In the genomic region with DNA sequence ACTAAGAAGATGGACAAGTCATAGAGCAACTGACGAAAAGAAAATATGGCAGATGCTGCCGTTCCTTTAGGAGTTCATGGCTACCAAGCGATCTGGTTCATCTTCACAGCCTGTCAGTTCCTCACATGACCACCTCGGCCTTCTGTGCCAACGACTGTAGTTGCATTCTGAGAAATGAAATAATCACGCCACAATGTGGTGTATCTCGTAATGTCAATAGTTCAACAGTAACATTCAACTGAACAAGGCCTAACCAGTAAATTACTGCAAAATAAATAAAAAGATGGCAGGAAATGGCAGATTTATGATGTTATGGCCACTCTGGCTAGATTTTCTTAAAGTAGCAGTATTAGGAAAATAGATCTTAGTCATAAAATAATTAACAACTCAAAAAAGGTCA, we compare ENCODE assay signal across 1 cellular context.
A peak's percentile ranks its signal among the peaks of the same experiment; 100 is the strongest.
TF ChIP-seq lines count a peak whose summit lies in the region.

No MANE protein-coding gene starts in this region.

TF ChIP-seq in HEK293, 187 proteins besides CTCF, POLR2A, EP300 and RAD21 (continued from another document):
- TF ChIP-seq, protein P1, sequence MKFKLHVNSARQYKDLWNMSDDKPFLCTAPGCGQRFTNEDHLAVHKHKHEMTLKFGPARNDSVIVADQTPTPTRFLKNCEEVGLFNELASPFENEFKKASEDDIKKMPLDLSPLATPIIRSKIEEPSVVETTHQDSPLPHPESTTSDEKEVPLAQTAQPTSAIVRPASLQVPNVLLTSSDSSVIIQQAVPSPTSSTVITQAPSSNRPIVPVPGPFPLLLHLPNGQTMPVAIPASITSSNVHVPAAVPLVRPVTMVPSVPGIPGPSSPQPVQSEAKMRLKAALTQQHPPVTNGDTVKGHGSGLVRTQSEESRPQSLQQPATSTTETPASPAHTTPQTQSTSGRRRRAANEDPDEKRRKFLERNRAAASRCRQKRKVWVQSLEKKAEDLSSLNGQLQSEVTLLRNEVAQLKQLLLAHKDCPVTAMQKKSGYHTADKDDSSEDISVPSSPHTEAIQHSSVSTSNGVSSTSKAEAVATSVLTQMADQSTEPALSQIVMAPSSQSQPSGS (tag by site-specific recombination; IDR thresholded peaks at IDR 0.05; ENCODE audit: low read depth), result no peak
- TF ChIP-seq OSR2 (tag by site-specific recombination; IDR thresholded peaks at IDR 0.05), result peak; percentile 77
- TF ChIP-seq ZNF473 (tag by site-specific recombination; IDR thresholded peaks at IDR 0.05), result no peak
- no peak for TF ChIP-seq ZNF404 (tag by site-specific recombination; IDR thresholded peaks at IDR 0.05)
- TF ChIP-seq ZNF140 (tag by site-specific recombination; IDR thresholded peaks at IDR 0.05), result no peak
- no peak for TF ChIP-seq MEIS1 (CRISPR knock-in tag; IDR thresholded peaks at IDR 0.05; ENCODE audit: borderline replicate concordance)
- no peak for TF ChIP-seq ZNF266 (tag by site-specific recombination; IDR thresholded peaks at IDR 0.05; ENCODE audit: low read depth)
- TF ChIP-seq ZNF837 (tag by site-specific recombination; IDR thresholded peaks at IDR 0.05), result no peak
- TF ChIP-seq, protein P2, sequence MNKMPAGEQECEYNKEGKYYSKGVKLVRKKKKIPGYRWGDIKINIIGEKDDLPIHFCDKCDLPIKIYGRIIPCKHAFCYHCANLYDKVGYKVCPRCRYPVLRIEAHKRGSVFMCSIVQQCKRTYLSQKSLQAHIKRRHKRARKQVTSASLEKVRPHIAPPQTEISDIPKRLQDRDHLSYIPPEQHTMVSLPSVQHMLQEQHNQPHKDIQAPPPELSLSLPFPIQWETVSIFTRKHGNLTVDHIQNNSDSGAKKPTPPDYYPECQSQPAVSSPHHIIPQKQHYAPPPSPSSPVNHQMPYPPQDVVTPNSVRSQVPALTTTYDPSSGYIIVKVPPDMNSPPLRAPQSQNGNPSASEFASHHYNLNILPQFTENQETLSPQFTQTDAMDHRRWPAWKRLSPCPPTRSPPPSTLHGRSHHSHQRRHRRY (tag by site-specific recombination; IDR thresholded peaks at IDR 0.05), result no peak
- TF ChIP-seq ZNF16 (tag by site-specific recombination; IDR thresholded peaks at IDR 0.05; ENCODE audit: low read depth), result no peak
- no peak for TF ChIP-seq ZNF211 (tag by site-specific recombination; IDR thresholded peaks at IDR 0.05; ENCODE audit: low read depth)
- TF ChIP-seq, protein P3, sequence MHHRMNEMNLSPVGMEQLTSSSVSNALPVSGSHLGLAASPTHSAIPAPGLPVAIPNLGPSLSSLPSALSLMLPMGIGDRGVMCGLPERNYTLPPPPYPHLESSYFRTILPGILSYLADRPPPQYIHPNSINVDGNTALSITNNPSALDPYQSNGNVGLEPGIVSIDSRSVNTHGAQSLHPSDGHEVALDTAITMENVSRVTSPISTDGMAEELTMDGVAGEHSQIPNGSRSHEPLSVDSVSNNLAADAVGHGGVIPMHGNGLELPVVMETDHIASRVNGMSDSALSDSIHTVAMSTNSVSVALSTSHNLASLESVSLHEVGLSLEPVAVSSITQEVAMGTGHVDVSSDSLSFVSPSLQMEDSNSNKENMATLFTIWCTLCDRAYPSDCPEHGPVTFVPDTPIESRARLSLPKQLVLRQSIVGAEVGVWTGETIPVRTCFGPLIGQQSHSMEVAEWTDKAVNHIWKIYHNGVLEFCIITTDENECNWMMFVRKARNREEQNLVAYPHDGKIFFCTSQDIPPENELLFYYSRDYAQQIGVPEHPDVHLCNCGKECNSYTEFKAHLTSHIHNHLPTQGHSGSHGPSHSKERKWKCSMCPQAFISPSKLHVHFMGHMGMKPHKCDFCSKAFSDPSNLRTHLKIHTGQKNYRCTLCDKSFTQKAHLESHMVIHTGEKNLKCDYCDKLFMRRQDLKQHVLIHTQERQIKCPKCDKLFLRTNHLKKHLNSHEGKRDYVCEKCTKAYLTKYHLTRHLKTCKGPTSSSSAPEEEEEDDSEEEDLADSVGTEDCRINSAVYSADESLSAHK (tag by site-specific recombination; IDR thresholded peaks at IDR 0.05), result no peak
- no peak for TF ChIP-seq ZNF510 (tag by site-specific recombination; IDR thresholded peaks at IDR 0.05; ENCODE audit: insufficient replicate concordance)
- TF ChIP-seq ZFP69B (tag by site-specific recombination; IDR thresholded peaks at IDR 0.05), result no peak
- peak; percentile 98 for TF ChIP-seq ZBTB17 (tag by site-specific recombination; IDR thresholded peaks at IDR 0.05)
- no peak for TF ChIP-seq MYNN (tag by site-specific recombination; IDR thresholded peaks at IDR 0.05; ENCODE audit: borderline replicate concordance)
- no peak for TF ChIP-seq ZNF621 (tag by site-specific recombination; IDR thresholded peaks at IDR 0.05)
- 0 out of 2 replicates have a peak, but pooled peaks have one; percentile 11 for TF ChIP-seq ZNF654 (tag by site-specific recombination; IDR thresholded peaks at IDR 0.05; ENCODE audit: low read depth)
- TF ChIP-seq ZSCAN30 (tag by site-specific recombination; IDR thresholded peaks at IDR 0.05), result 0 out of 2 replicates have a peak, but pooled peaks have one; percentile 34
- peak; percentile 70 for TF ChIP-seq ZNF843 (tag by site-specific recombination; IDR thresholded peaks at IDR 0.05)
- TF ChIP-seq ZFP37 (tag by site-specific recombination; IDR thresholded peaks at IDR 0.05), result no peak
- TF ChIP-seq ZNF785 (tag by site-specific recombination; IDR thresholded peaks at IDR 0.05), result no peak
- TF ChIP-seq OVOL3 (tag by site-specific recombination; IDR thresholded peaks at IDR 0.05), result no peak
- no peak for TF ChIP-seq ZNF660 (tag by site-specific recombination; IDR thresholded peaks at IDR 0.05)
- TF ChIP-seq ZNF341 (tag by site-specific recombination; IDR thresholded peaks at IDR 0.05; ENCODE audit: low read depth), result no peak
- TF ChIP-seq ZNF394 (tag by site-specific recombination; IDR thresholded peaks at IDR 0.05; ENCODE audit: borderline replicate concordance), result no peak
- TF ChIP-seq ZNF366 (tag by site-specific recombination; conservative IDR thresholded peaks at IDR 0.05), result peak; percentile 68
- TF ChIP-seq ZNF571 (tag by site-specific recombination; IDR thresholded peaks at IDR 0.05), result no peak
- TF ChIP-seq, protein P4, sequence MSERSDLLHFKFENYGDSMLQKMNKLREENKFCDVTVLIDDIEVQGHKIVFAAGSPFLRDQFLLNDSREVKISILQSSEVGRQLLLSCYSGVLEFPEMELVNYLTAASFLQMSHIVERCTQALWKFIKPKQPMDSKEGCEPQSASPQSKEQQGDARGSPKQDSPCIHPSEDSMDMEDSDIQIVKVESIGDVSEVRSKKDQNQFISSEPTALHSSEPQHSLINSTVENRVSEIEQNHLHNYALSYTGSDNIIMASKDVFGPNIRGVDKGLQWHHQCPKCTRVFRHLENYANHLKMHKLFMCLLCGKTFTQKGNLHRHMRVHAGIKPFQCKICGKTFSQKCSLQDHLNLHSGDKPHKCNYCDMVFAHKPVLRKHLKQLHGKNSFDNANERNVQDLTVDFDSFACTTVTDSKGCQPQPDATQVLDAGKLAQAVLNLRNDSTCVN (tag by site-specific recombination; optimal IDR thresholded peaks at IDR 0.05), result no peak
- no peak for TF ChIP-seq KLF8 (tag by site-specific recombination; IDR thresholded peaks at IDR 0.05)
- no peak for TF ChIP-seq RBAK (tag by site-specific recombination; IDR thresholded peaks at IDR 0.05)
- TF ChIP-seq, protein P5, sequence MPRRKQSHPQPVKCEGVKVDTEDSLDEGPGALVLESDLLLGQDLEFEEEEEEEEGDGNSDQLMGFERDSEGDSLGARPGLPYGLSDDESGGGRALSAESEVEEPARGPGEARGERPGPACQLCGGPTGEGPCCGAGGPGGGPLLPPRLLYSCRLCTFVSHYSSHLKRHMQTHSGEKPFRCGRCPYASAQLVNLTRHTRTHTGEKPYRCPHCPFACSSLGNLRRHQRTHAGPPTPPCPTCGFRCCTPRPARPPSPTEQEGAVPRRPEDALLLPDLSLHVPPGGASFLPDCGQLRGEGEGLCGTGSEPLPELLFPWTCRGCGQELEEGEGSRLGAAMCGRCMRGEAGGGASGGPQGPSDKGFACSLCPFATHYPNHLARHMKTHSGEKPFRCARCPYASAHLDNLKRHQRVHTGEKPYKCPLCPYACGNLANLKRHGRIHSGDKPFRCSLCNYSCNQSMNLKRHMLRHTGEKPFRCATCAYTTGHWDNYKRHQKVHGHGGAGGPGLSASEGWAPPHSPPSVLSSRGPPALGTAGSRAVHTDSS (tag by site-specific recombination; IDR thresholded peaks at IDR 0.05), result no peak
- TF ChIP-seq, protein P6, sequence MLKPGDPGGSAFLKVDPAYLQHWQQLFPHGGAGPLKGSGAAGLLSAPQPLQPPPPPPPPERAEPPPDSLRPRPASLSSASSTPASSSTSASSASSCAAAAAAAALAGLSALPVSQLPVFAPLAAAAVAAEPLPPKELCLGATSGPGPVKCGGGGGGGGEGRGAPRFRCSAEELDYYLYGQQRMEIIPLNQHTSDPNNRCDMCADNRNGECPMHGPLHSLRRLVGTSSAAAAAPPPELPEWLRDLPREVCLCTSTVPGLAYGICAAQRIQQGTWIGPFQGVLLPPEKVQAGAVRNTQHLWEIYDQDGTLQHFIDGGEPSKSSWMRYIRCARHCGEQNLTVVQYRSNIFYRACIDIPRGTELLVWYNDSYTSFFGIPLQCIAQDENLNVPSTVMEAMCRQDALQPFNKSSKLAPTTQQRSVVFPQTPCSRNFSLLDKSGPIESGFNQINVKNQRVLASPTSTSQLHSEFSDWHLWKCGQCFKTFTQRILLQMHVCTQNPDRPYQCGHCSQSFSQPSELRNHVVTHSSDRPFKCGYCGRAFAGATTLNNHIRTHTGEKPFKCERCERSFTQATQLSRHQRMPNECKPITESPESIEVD (tag by site-specific recombination; IDR thresholded peaks at IDR 0.05), result peak; percentile 94
- TF ChIP-seq BCL11A (tag by site-specific recombination; IDR thresholded peaks at IDR 0.05; ENCODE audit: low read depth), result no peak
- no peak for TF ChIP-seq ZNF791 (tag by site-specific recombination; IDR thresholded peaks at IDR 0.05)
- TF ChIP-seq ZNF747 (tag by site-specific recombination; IDR thresholded peaks at IDR 0.05), result no peak
- TF ChIP-seq SP2 (tag by site-specific recombination; IDR thresholded peaks at IDR 0.05), result no peak
- no peak for TF ChIP-seq ZNF549 (tag by site-specific recombination; IDR thresholded peaks at IDR 0.05)
- no peak for TF ChIP-seq ZNF596 (tag by site-specific recombination; IDR thresholded peaks at IDR 0.05)
- TF ChIP-seq ZNF2 (tag by site-specific recombination; IDR thresholded peaks at IDR 0.05), result 0 out of 2 replicates have a peak, but pooled peaks have one; percentile 49
- no peak for TF ChIP-seq ZBTB8A (tag by site-specific recombination; IDR thresholded peaks at IDR 0.05)
- TF ChIP-seq, protein P7, sequence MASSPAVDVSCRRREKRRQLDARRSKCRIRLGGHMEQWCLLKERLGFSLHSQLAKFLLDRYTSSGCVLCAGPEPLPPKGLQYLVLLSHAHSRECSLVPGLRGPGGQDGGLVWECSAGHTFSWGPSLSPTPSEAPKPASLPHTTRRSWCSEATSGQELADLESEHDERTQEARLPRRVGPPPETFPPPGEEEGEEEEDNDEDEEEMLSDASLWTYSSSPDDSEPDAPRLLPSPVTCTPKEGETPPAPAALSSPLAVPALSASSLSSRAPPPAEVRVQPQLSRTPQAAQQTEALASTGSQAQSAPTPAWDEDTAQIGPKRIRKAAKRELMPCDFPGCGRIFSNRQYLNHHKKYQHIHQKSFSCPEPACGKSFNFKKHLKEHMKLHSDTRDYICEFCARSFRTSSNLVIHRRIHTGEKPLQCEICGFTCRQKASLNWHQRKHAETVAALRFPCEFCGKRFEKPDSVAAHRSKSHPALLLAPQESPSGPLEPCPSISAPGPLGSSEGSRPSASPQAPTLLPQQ (tag by site-specific recombination; IDR thresholded peaks at IDR 0.05), result no peak
- no peak for TF ChIP-seq ZIC2 (tag by site-specific recombination; IDR thresholded peaks at IDR 0.05)
